Comparison of ENCODE assay signal across 17 cellular contexts in the genomic region with DNA sequence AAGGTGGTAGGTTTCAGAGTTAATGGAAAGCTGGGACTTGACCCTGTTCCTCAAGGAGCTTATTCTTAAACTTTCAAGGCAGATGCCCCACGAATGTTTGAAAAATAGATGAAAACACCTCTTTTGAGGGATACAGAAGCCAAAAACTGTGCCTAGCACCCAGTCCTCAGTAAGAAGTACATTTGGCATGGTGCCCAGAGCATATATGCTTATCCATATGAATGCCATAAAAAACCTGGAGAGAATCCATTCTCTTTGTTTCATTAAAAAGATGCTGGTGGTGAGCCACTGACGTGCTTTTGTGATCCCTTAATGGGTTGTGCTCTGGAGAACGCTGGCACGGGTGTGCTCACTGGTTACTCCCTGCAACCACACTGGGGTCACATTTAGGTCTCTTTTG.
DNase-seq lines count a peak whose midpoint lies in the region; ATAC-seq, FAIRE-seq and TF ChIP-seq lines count a peak whose summit lies in the region.
"Had no signal": no experiment of that assay in that cellular context is flagged by ENCODE, and none has a peak within 500 bp of the region (broad histone marks: within the 10 kb centered on the region; RNA-seq: fewer than 3 reads in every experiment).

No MANE protein-coding gene starts in this region.

- no peak overlapping the region for H3K4me3 Mint-ChIP-seq in MCF 10A (ENCODE audit: unreplicated experiment)
- no peak overlapping the region for H3K4me3 Mint-ChIP-seq in CD8-positive, alpha-beta T cell
- H3K4me3 Mint-ChIP-seq: CD14-positive monocyte had no signal

- DNase-seq in breast epithelium (ENCODE audit: low spot score in 2 of 2), result no peak
- DNase-seq in MCF 10A (ENCODE audit: unreplicated experiment), result no peak
- DNase-seq in esophagus muscularis mucosa (ENCODE audit: extremely low spot score), result peak; percentile 53
- DNase-seq in gastrocnemius medialis, result no peak
- DNase-seq in vagina (ENCODE audit: extremely low spot score in 2 of 2), result no peak
- no peak for DNase-seq in CD8-positive, alpha-beta T cell
- no peak for DNase-seq in colonic mucosa
- DNase-seq in urothelium cell line (ENCODE audit: low spot score), result no peak
- DNase-seq: AML-193, COR-L47, DMS153, NCI-H1417 treated with DMSO at 0.1 percent for 48 hours, NCI-H1930 had no signal

- no TSS peak for BruUV-seq in MCF 10A (replicated peaks; lab: Mats Ljungman, UMichigan)

- H3K36me3 ChIP-seq in breast epithelium (no peaks in the 10 kb centered on the region), esophagus muscularis mucosa (no peaks in the 10 kb centered on the region), gastrocnemius medialis (no peaks in the 10 kb centered on the region), vagina (no peaks in the 10 kb centered on the region), colonic mucosa (no peaks in the 10 kb centered on the region)
- H3K36me3 ChIP-seq in CD8-positive, alpha-beta T cell (ENCODE audit: insufficient read depth, low read length), result no peaks in the 10 kb centered on the region

- H3K27ac ChIP-seq in breast epithelium (peak overlapping the region; percentile 21 to 91), esophagus muscularis mucosa (replicated peaks in 1 of 4) (peak overlapping the region; percentile 6 to 92 (median 28)), gastrocnemius medialis (peak overlapping the region in 3 of 4 donors; percentile 14 to 95 (median 23)), vagina (peak overlapping the region; percentile 95), colonic mucosa (no peak overlapping the region)
- H3K27ac ChIP-seq in CD8-positive, alpha-beta T cell (ENCODE audit: low read depth, low read length), result no peak overlapping the region

- H3K27me3 ChIP-seq in breast epithelium (no peaks in the 10 kb centered on the region), esophagus muscularis mucosa (no peaks in the 10 kb centered on the region), gastrocnemius medialis (no peaks in the 10 kb centered on the region), vagina (no peaks in the 10 kb centered on the region), colonic mucosa (no peaks in the 10 kb centered on the region)
- H3K27me3 ChIP-seq in CD8-positive, alpha-beta T cell (ENCODE audit: insufficient read depth, low read length), result no peaks in the 10 kb centered on the region

- intact Hi-C loops in breast epithelium (cut with DNase I; ENCODE audit: low total_unique reads), result loop anchor here (10.0 kb wide), 1 partner anchor 84 kb away; a partner anchor contains a TSS
- intact Hi-C loops in MCF 10A (cut with micrococcal nuclease), result no loop called here
- intact Hi-C loops in esophagus muscularis mucosa (cut with DNase I), result loop anchor here (5.0 kb wide), 1 partner anchor 82 kb away; a partner anchor contains a TSS
- intact Hi-C loops in gastrocnemius medialis (cut with DNase I; ENCODE audit: low total_unique reads), result no loop called here
- intact Hi-C loops in vagina (cut with DNase I), result loop anchor here (5.0 kb wide), 2 partner anchors 38 to 82 kb away; a partner anchor contains a TSS
- intact Hi-C loops in CD8-positive, alpha-beta T cell (cut with DNase I, micrococcal nuclease), result no loop called here
- intact Hi-C loops in colonic mucosa (cut with DNase I), result no loop called here

- POLR2A ChIA-PET in MCF 10A (lab: Yijun Ruan, JAX), result interaction anchor here (0.9 kb wide), 1 partner anchor 11 kb away, joined by 3 read pairs; no protein-coding TSS in a partner anchor
- POLR2A ChIA-PET in CD8-positive, alpha-beta T cell (lab: Charles Lee), result no interaction called here

- FAIRE-seq in urothelium cell line (lab: Jason Lieb, UNC), result no peak
- FAIRE-seq: GM19239, H1 had no signal

- no peak overlapping the region for H3K27ac Mint-ChIP-seq in MCF 10A (ENCODE audit: low read depth, unreplicated experiment)
- no peak overlapping the region for H3K27ac Mint-ChIP-seq in CD8-positive, alpha-beta T cell

- no peak for TF ChIP-seq CTCF in breast epithelium (IDR thresholded peaks at IDR 0.05)
- TF ChIP-seq CTCF in MCF 10A (IDR thresholded peaks at IDR 0.05; ENCODE audit: unreplicated experiment), result no peak
- TF ChIP-seq CTCF in esophagus muscularis mucosa (IDR thresholded peaks at IDR 0.05), result no peak
- TF ChIP-seq CTCF in gastrocnemius medialis (IDR thresholded peaks at IDR 0.05 in 4 of 5, conservative IDR thresholded peaks at IDR 0.05 in 1 of 5), result no peak
- TF ChIP-seq CTCF in vagina (IDR thresholded peaks at IDR 0.05), result no peak
- TF ChIP-seq CTCF in CD8-positive, alpha-beta T cell (IDR thresholded peaks at IDR 0.05), result no peak
- TF ChIP-seq CTCF in colonic mucosa (IDR thresholded peaks at IDR 0.05), result no peak

- no peak overlapping the region for H3K9ac ChIP-seq in colonic mucosa (ENCODE audit: low read depth in 2 of 2, low read length in 2 of 2)

- CTCF ChIA-PET in MCF 10A (lab: Yijun Ruan, JAX), result interaction anchor here (0.6 kb wide), 1 partner anchor 81 kb away, joined by 3 read pairs; no protein-coding TSS in a partner anchor
- CTCF ChIA-PET in CD8-positive, alpha-beta T cell (lab: Charles Lee), result no interaction called here

- H3K4me3 ChIP-seq in breast epithelium, result no peak overlapping the region
- H3K4me3 ChIP-seq in esophagus muscularis mucosa, result no peak overlapping the region
- H3K4me3 ChIP-seq in gastrocnemius medialis, result no peak overlapping the region
- no peak overlapping the region for H3K4me3 ChIP-seq in vagina
- no peak overlapping the region for H3K4me3 ChIP-seq in CD8-positive, alpha-beta T cell (ENCODE audit: low read depth, low read length)
- H3K4me3 ChIP-seq in colonic mucosa, result no peak overlapping the region

- no peaks in the 10 kb centered on the region for H3K36me3 Mint-ChIP-seq in MCF 10A (ENCODE audit: insufficient read depth, unreplicated experiment)
- H3K36me3 Mint-ChIP-seq in CD8-positive, alpha-beta T cell, result no peaks in the 10 kb centered on the region

- H3K9me3 ChIP-seq in breast epithelium (no peaks in the 10 kb centered on the region), esophagus muscularis mucosa (no peaks in the 10 kb centered on the region), gastrocnemius medialis (no peaks in the 10 kb centered on the region), vagina (no peaks in the 10 kb centered on the region), colonic mucosa (no peaks in the 10 kb centered on the region)
- H3K9me3 ChIP-seq in CD8-positive, alpha-beta T cell (ENCODE audit: low read length), result no peaks in the 10 kb centered on the region

- H3K4me1 ChIP-seq in breast epithelium (peaks cover 7 to 15% of the 10 kb centered on the region in 2 donors), esophagus muscularis mucosa (peaks cover 38 to 75% (median 73%) of the 10 kb centered on the region in 4 donors), gastrocnemius medialis (peaks cover 56 to 63% of the 10 kb centered on the region in 2 donors), vagina (peaks cover 59% of the 10 kb centered on the region), colonic mucosa (peaks cover 11% of the 10 kb centered on the region)
- H3K4me1 ChIP-seq in CD8-positive, alpha-beta T cell (ENCODE audit: insufficient read depth, low read length), result no peaks in the 10 kb centered on the region

- no peak for ATAC-seq in gastrocnemius medialis
- ATAC-seq in CD8-positive, alpha-beta T cell, result no peak
- ATAC-seq: Right ventricle myocardium inferior had no signal

- H3K4me1 Mint-ChIP-seq in MCF 10A (ENCODE audit: insufficient read depth, unreplicated experiment), result peaks cover 43% of the 10 kb centered on the region
- H3K4me1 Mint-ChIP-seq in CD8-positive, alpha-beta T cell (ENCODE audit: low read depth), result no peaks in the 10 kb centered on the region

- no peak for TF ChIP-seq EP300 in esophagus muscularis mucosa (IDR thresholded peaks at IDR 0.05)

- WGBS in esophagus muscularis mucosa, result 90% methylated on average over 4 of the region's 4 CpGs

- H3K9me3 Mint-ChIP-seq in MCF 10A (ENCODE audit: unreplicated experiment), result peaks cover 1% of the 10 kb centered on the region
- no peaks in the 10 kb centered on the region for H3K9me3 Mint-ChIP-seq in CD8-positive, alpha-beta T cell

- in situ Hi-C loops in gastrocnemius medialis (cut with MboI; ENCODE audit: low sequenced_read_pairs in 4 of 4), result no loop called here

- no peaks in the 10 kb centered on the region for H3K27me3 Mint-ChIP-seq in MCF 10A (ENCODE audit: insufficient read depth, unreplicated experiment)
- H3K27me3 Mint-ChIP-seq in CD8-positive, alpha-beta T cell (ENCODE audit: low read depth), result no peaks in the 10 kb centered on the region

- TF ChIP-seq POLR2A in breast epithelium (IDR thresholded peaks at IDR 0.05) (no peak), esophagus muscularis mucosa (IDR thresholded peaks at IDR 0.05; ENCODE audit: low read depth) (no peak), gastrocnemius medialis (IDR thresholded peaks at IDR 0.05) (no peak), vagina (IDR thresholded peaks at IDR 0.05) (no peak)

Comparison
In these comparisons a context has a peak if more than half of its experiments do, and no peak if none do; other contexts are left out.
1. intact Hi-C loops: an anchor here in breast epithelium (10.0 kb wide), esophagus muscularis mucosa (5.0 kb wide) and vagina (5.0 kb wide); none called in MCF 10A, gastrocnemius medialis, CD8-positive, alpha-beta T cell and colonic mucosa.
2. H3K27ac ChIP-seq: peak in breast epithelium (2 of 2), esophagus muscularis mucosa (4 of 4), gastrocnemius medialis (3 of 4) and vagina (single experiment); none in CD8-positive, alpha-beta T cell (single experiment) and colonic mucosa (single experiment).